1 cellular context compared by ENCODE assay signal in genomic region chr15:84752195-84752594, GRCh38.
TF ChIP-seq lines count a peak whose summit lies in the region.

No MANE protein-coding gene starts in this region.

TF ChIP-seq in SK-N-SH, 30 proteins besides CTCF, POLR2A, EP300 and RAD21 (continued from another document):
- no peak for TF ChIP-seq USF1 (IDR thresholded peaks at IDR 0.05; ENCODE audit: borderline replicate concordance, low read depth)
- TF ChIP-seq, protein P1, sequence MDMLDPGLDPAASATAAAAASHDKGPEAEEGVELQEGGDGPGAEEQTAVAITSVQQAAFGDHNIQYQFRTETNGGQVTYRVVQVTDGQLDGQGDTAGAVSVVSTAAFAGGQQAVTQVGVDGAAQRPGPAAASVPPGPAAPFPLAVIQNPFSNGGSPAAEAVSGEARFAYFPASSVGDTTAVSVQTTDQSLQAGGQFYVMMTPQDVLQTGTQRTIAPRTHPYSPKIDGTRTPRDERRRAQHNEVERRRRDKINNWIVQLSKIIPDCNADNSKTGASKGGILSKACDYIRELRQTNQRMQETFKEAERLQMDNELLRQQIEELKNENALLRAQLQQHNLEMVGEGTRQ (IDR thresholded peaks at IDR 0.05; ENCODE audit: borderline replicate concordance, low read depth, low read length), result no peak
